Comparison of ENCODE assay signal across 28 cellular contexts in genomic region chr3:151209652-151210051, GRCh38. TPM values are rescaled to one million over a fixed set of nuclear protein-coding genes. Genes with fewer than 3 reads are reported as not detected.
DNase-seq lines count a peak whose midpoint lies in the region; ATAC-seq and TF ChIP-seq lines count a peak whose summit lies in the region.
"Had no signal": no experiment of that assay in that cellular context is flagged by ENCODE, and none has a peak within 500 bp of the region (broad histone marks: within the 10 kb centered on the region; RNA-seq: fewer than 3 reads in every experiment).

No MANE protein-coding gene starts in this region.

- peaks cover 68% of the 10 kb centered on the region for H3K4me1 Mint-ChIP-seq in activated CD4-positive, alpha-beta T cell treated with anti-CD3 and anti-CD28 coated beads for 36 hours
- peaks cover 27% of the 10 kb centered on the region for H3K4me1 Mint-ChIP-seq in GM23338
- peaks cover 26 to 65% (median 57%) of the 10 kb centered on the region in 7 donors for H3K4me1 Mint-ChIP-seq in naive thymus-derived CD4-positive, alpha-beta T cell

- no peak overlapping the region for H3K4me2 ChIP-seq in GM23338

- DNase-seq in activated CD4-positive, alpha-beta T cell treated with anti-CD3 and anti-CD28 coated beads for 36 hours = no peak
- DNase-seq in activated CD4-positive, alpha-beta T cell treated with anti-CD3 and anti-CD28 coated beads, Interleukin-2, amount 50 U/mL, for 4 hours = no peak
- DNase-seq in GM23338 (ENCODE audit: low spot score) (no peak), dorsolateral prefrontal cortex (no peak), DMS53 (lab: John Stamatoyannopoulos, UW) (no peak)
- DNase-seq in activated naive CD4-positive, alpha-beta T cell treated with anti-CD3 and anti-CD28 coated beads, Interleukin-2, amount 50 U/mL, for 72 hours (ENCODE audit: low spot score in 2 of 2) = no peak
- DNase-seq in naive thymus-derived CD4-positive, alpha-beta T cell = peak in 6 of 9 donors; percentile 40 to 70 (median 52)
- DNase-seq: 8988T; AML-193; brain microvascular endothelial cell; foreskin melanocyte; HCEC 1CT; Karpas-422; NCI-H1048; NCI-H2029; NCI-H226; PC-3; retina; SIG-M5; stimulated activated CD4-positive, alpha-beta T cell treated with anti-CD3 and anti-CD28 coated beads, Interleukin-12 subunit alpha, Interleukin-12 subunit beta, amount 100 ng/mL, for 4 hours; substantia nigra had no signal

- no peaks in the 10 kb centered on the region for H4K20me1 ChIP-seq in GM23338 (replicated peaks; ENCODE audit: insufficient read depth)

- ATAC-seq in activated CD4-positive, alpha-beta T cell treated with anti-CD3 and anti-CD28 coated beads for 36 hours = peak; percentile 69
- ATAC-seq in GM23338 = no peak
- ATAC-seq in activated naive CD4-positive, alpha-beta T cell treated with anti-CD3 and anti-CD28 coated beads, Interleukin-2, amount 50 U/mL, for 72 hours = peak; percentile 70 to 74
- ATAC-seq in naive thymus-derived CD4-positive, alpha-beta T cell = peak; percentile 78
- ATAC-seq in HG02623 (IDR thresholded peaks at IDR 0.05; ENCODE audit: unreplicated experiment) = no peak
- ATAC-seq: PC-3 had no signal

- no peak overlapping the region for H3K4me3 ChIP-seq in GM23338
- H3K4me3 ChIP-seq in naive thymus-derived CD4-positive, alpha-beta T cell (ENCODE audit: low read length) = no peak overlapping the region
- no peak overlapping the region for H3K4me3 ChIP-seq in dorsolateral prefrontal cortex

- no peak overlapping the region for H2AFZ ChIP-seq in GM23338

- H3K4me1 ChIP-seq in GM23338 (ENCODE audit: insufficient read depth) = peaks cover 4% of the 10 kb centered on the region; the same call in 1 of the 2 replicates
- H3K4me1 ChIP-seq in naive thymus-derived CD4-positive, alpha-beta T cell (ENCODE audit: control insufficient read depth in 2 of 2, insufficient read depth in 2 of 2, low read length in 2 of 2) = peaks cover 31 to 42% of the 10 kb centered on the region in 2 donors

- no peaks in the 10 kb centered on the region for H3K79me2 ChIP-seq in GM23338 (replicated peaks; ENCODE audit: insufficient read depth)

- H3K27me3 ChIP-seq in GM23338 (ENCODE audit: insufficient read depth) (no peaks in the 10 kb centered on the region), dorsolateral prefrontal cortex (no peaks in the 10 kb centered on the region)
- no peaks in the 10 kb centered on the region for H3K27me3 ChIP-seq in naive thymus-derived CD4-positive, alpha-beta T cell (ENCODE audit: control insufficient read depth in 2 of 2, insufficient read depth in 2 of 2, low read length in 2 of 2)
- H3K27me3 ChIP-seq: brain microvascular endothelial cell had no signal

- no peaks in the 10 kb centered on the region for H3K27me3 Mint-ChIP-seq in activated CD4-positive, alpha-beta T cell treated with anti-CD3 and anti-CD28 coated beads for 36 hours
- peaks cover 3% of the 10 kb centered on the region for H3K27me3 Mint-ChIP-seq in GM23338 (ENCODE audit: insufficient read depth, low read depth, poor library complexity)
- no peaks in the 10 kb centered on the region for H3K27me3 Mint-ChIP-seq in naive thymus-derived CD4-positive, alpha-beta T cell

- POLR2A ChIA-PET in activated CD4-positive, alpha-beta T cell treated with anti-CD3 and anti-CD28 coated beads for 36 hours (lab: Charles Lee) = interaction anchor here (0.6 to 1.2 kb wide), 8 partner anchors 8 to 1433 kb away, joined by 3 to 8 read pairs (median 3); no protein-coding TSS in a partner anchor
- POLR2A ChIA-PET in naive thymus-derived CD4-positive, alpha-beta T cell (lab: Charles Lee) = interaction anchor here (1.1 to 3.6 kb wide), 3 partner anchors 9 to 27 kb away, joined by 3 to 13 read pairs (median 6); no protein-coding TSS in a partner anchor

- peak overlapping the region; percentile 89 for H3K27ac Mint-ChIP-seq in activated CD4-positive, alpha-beta T cell treated with anti-CD3 and anti-CD28 coated beads for 36 hours
- peak overlapping the region; percentile 42 for H3K27ac Mint-ChIP-seq in GM23338
- H3K27ac Mint-ChIP-seq in activated naive CD4-positive, alpha-beta T cell treated with anti-CD3 and anti-CD28 coated beads, Interleukin-2, amount 50 U/mL, for 72 hours = peak overlapping the region; percentile 92 to 98
- peak overlapping the region; percentile 77 to 93 (median 89) for H3K27ac Mint-ChIP-seq in naive thymus-derived CD4-positive, alpha-beta T cell

- intact Hi-C loops in activated CD4-positive, alpha-beta T cell treated with anti-CD3 and anti-CD28 coated beads for 36 hours (cut with DNase I, micrococcal nuclease) = loop anchor here (2.0 to 10.0 kb wide), 4 partner anchors 427 to 1035 kb away; partner anchors contain the start of gene SELENOT (in 1 of the 2)
- intact Hi-C loops in naive thymus-derived CD4-positive, alpha-beta T cell (cut with micrococcal nuclease) = loop anchor here (1.0 to 10.0 kb wide), 7 partner anchors 8 to 1955 kb away; partner anchors contain the start of genes P2RY14 (in 1 of the 2), RAP2B (in 1 of the 2) and RNF13 (in 1 of the 2)
- intact Hi-C loops in dorsolateral prefrontal cortex (cut with DNase I) = no loop called here

- peak overlapping the region; percentile 7 for H3K4me3 Mint-ChIP-seq in activated CD4-positive, alpha-beta T cell treated with anti-CD3 and anti-CD28 coated beads for 36 hours
- H3K4me3 Mint-ChIP-seq in GM23338 = no peak overlapping the region
- H3K4me3 Mint-ChIP-seq in naive thymus-derived CD4-positive, alpha-beta T cell = peak overlapping the region in 7 of 10 donors; percentile 23 to 63 (median 48)

- CTCF ChIA-PET in activated CD4-positive, alpha-beta T cell treated with anti-CD3 and anti-CD28 coated beads for 36 hours (lab: Charles Lee) = interaction anchor here (0.8 to 7.7 kb wide), 7 partner anchors 9 to 47 kb away, joined by 3 to 61 read pairs (median 4); no protein-coding TSS in a partner anchor
- CTCF ChIA-PET in naive thymus-derived CD4-positive, alpha-beta T cell (lab: Charles Lee) = interaction anchor here (0.8 to 4.0 kb wide), 6 partner anchors 8 to 53 kb away, joined by 3 to 44 read pairs (median 6); no protein-coding TSS in a partner anchor

- no peaks in the 10 kb centered on the region for H3K36me3 ChIP-seq in GM23338 (ENCODE audit: insufficient read depth)
- H3K36me3 ChIP-seq in naive thymus-derived CD4-positive, alpha-beta T cell (ENCODE audit: control insufficient read depth in 2 of 3, insufficient read depth in 3 of 3, low read length in 3 of 3) = no peaks in the 10 kb centered on the region
- H3K36me3 ChIP-seq: brain microvascular endothelial cell had no signal

- no peaks in the 10 kb centered on the region for H3K9me3 ChIP-seq in naive thymus-derived CD4-positive, alpha-beta T cell (ENCODE audit: control insufficient read depth in 2 of 3, low read length in 3 of 3)

- H3K27ac ChIP-seq in GM23338 (ENCODE audit: low read depth) = no peak overlapping the region
- H3K27ac ChIP-seq in naive thymus-derived CD4-positive, alpha-beta T cell (ENCODE audit: low read depth, low read length) = no peak overlapping the region
- no peak overlapping the region for H3K27ac ChIP-seq in dorsolateral prefrontal cortex
- H3K27ac ChIP-seq: brain microvascular endothelial cell, epithelial cell of prostate had no signal

- TF ChIP-seq CTCF in GM23338 (conservative IDR thresholded peaks at IDR 0.05; ENCODE audit: low read depth in 2 of 2) (no peak), dorsolateral prefrontal cortex (IDR thresholded peaks at IDR 0.05 in 54 of 56, conservative IDR thresholded peaks at IDR 0.05 in 2 of 56; ENCODE audit: low read depth in 1 of 56, partially characterized antibody in 56 of 56) (no peak)

- H3K9me3 Mint-ChIP-seq in activated CD4-positive, alpha-beta T cell treated with anti-CD3 and anti-CD28 coated beads for 36 hours (ENCODE audit: low read depth) = no peaks in the 10 kb centered on the region
- H3K9me3 Mint-ChIP-seq in GM23338 = no peaks in the 10 kb centered on the region
- H3K9me3 Mint-ChIP-seq in activated naive CD4-positive, alpha-beta T cell treated with anti-CD3 and anti-CD28 coated beads, Interleukin-2, amount 50 U/mL, for 72 hours = no peaks in the 10 kb centered on the region
- peaks cover 0 to 1% (median 0%) of the 10 kb centered on the region in 11 donors for H3K9me3 Mint-ChIP-seq in naive thymus-derived CD4-positive, alpha-beta T cell

- no peaks in the 10 kb centered on the region for H3F3A ChIP-seq in GM23338 (replicated peaks; ENCODE audit: low read depth)

- H3K9me2 ChIP-seq in GM23338 (ENCODE audit: insufficient read depth) = no peaks in the 10 kb centered on the region

- peaks cover 4% of the 10 kb centered on the region for H3K36me3 Mint-ChIP-seq in activated CD4-positive, alpha-beta T cell treated with anti-CD3 and anti-CD28 coated beads for 36 hours (ENCODE audit: low read depth)
- no peaks in the 10 kb centered on the region for H3K36me3 Mint-ChIP-seq in GM23338 (ENCODE audit: low read depth)
- no peaks in the 10 kb centered on the region for H3K36me3 Mint-ChIP-seq in activated naive CD4-positive, alpha-beta T cell treated with anti-CD3 and anti-CD28 coated beads, Interleukin-2, amount 50 U/mL, for 72 hours
- peaks cover 0 to 7% (median 0%) of the 10 kb centered on the region in 5 donors for H3K36me3 Mint-ChIP-seq in naive thymus-derived CD4-positive, alpha-beta T cell

TF ChIP-seq in GM23338, 12 proteins besides CTCF, POLR2A, EP300 and RAD21 (continues in another document):
- TF ChIP-seq ZNF114 (CRISPR knock-in tag; IDR thresholded peaks at IDR 0.05) = no peak

RNA-seq across cellular contexts. Expression of gene GPR171, which starts 6.6 kb away (rescaled TPM):
- total RNA-seq in activated CD4-positive, alpha-beta T cell treated with anti-CD3 and anti-CD28 coated beads for 36 hours = 100 to 1,000 TPM in 1 of 2 experiments, 10 to 100 TPM in 1; 84.9 to 111 TPM
- total RNA-seq in GM23338 (2014; rRNA removed; shearing (Covaris generic)) = not detected in 2 replicates
- 2.4 and 3.4 TPM in 2 replicates for polyA plus RNA-seq in GM23338 (2016; fragmentation: Nextera tagmentation; extraction: Ambion mirVana)
- 100 to 1,000 TPM in 1 of 2 donors, 10 to 100 TPM in 1; 31.2 to 113 TPM for total RNA-seq in activated naive CD4-positive, alpha-beta T cell treated with anti-CD3 and anti-CD28 coated beads, Interleukin-2, amount 50 U/mL, for 72 hours
- 100 to 1,000 TPM in 1 of 5 experiments, 10 to 100 TPM in 4; 16.0 to 251 (median 63.4) TPM for total RNA-seq in naive thymus-derived CD4-positive, alpha-beta T cell
- polyA plus RNA-seq in naive thymus-derived CD4-positive, alpha-beta T cell = 100 to 1,000 TPM in 1 of 2 donors, 10 to 100 TPM in 1; 65.5 to 162 TPM
- 1 to 10 TPM in 1 of 120 experiments, under 1 TPM in 11, not detected in 108; 0.30 to 1.6 (median 0.52) TPM for total RNA-seq in dorsolateral prefrontal cortex
- total RNA-seq: dermis microvascular lymphatic vessel endothelial cell, HT1080, kidney epithelial cell, lung microvascular endothelial cell, osteoblast, PC-3 had no signal

Comparison
In these comparisons a context has a peak if more than half of its experiments do, and no peak if none do; other contexts are left out.
1. ATAC-seq: peak in activated CD4-positive, alpha-beta T cell treated with anti-CD3 and anti-CD28 coated beads for 36 hours (single experiment), activated naive CD4-positive, alpha-beta T cell treated with anti-CD3 and anti-CD28 coated beads, Interleukin-2, amount 50 U/mL, for 72 hours (2 of 2) and naive thymus-derived CD4-positive, alpha-beta T cell (single experiment); none in GM23338 (single experiment) and HG02623 (single experiment).
2. DNase-seq: peak in naive thymus-derived CD4-positive, alpha-beta T cell (6 of 9); none in activated CD4-positive, alpha-beta T cell treated with anti-CD3 and anti-CD28 coated beads for 36 hours (single experiment), activated CD4-positive, alpha-beta T cell treated with anti-CD3 and anti-CD28 coated beads, Interleukin-2, amount 50 U/mL, for 4 hours (0 of 2), GM23338 (single experiment), activated naive CD4-positive, alpha-beta T cell treated with anti-CD3 and anti-CD28 coated beads, Interleukin-2, amount 50 U/mL, for 72 hours (0 of 2), dorsolateral prefrontal cortex (0 of 10) and DMS53 (single experiment).
3. H3K27ac Mint-ChIP-seq: peak in every context shown above with its lines; median percentile 95 in activated naive CD4-positive, alpha-beta T cell treated with anti-CD3 and anti-CD28 coated beads, Interleukin-2, amount 50 U/mL, for 72 hours; 89 in activated CD4-positive, alpha-beta T cell treated with anti-CD3 and anti-CD28 coated beads for 36 hours; 89 in naive thymus-derived CD4-positive, alpha-beta T cell; 42 in GM23338.
4. RNA of gene GPR171, which starts 6.6 kb away (total RNA-seq): 31.2 to 113 TPM in activated naive CD4-positive, alpha-beta T cell treated with anti-CD3 and anti-CD28 coated beads, Interleukin-2, amount 50 U/mL, for 72 hours, 84.9 to 111 TPM in activated CD4-positive, alpha-beta T cell treated with anti-CD3 and anti-CD28 coated beads for 36 hours and 16.0 to 251 TPM in naive thymus-derived CD4-positive, alpha-beta T cell; 0.30 to 1.6 TPM in dorsolateral prefrontal cortex and not detected in GM23338; every median in the first group is over 4 times any median in the second.
5. intact Hi-C loops: an anchor here in activated CD4-positive, alpha-beta T cell treated with anti-CD3 and anti-CD28 coated beads for 36 hours (2.0 to 10.0 kb wide) and naive thymus-derived CD4-positive, alpha-beta T cell (1.0 to 10.0 kb wide); none called in dorsolateral prefrontal cortex.